1 cellular context compared by ENCODE assay signal in genomic region chr17:511833-512251, GRCh38.
TF ChIP-seq lines count a peak whose summit lies in the region.

No MANE protein-coding gene starts in this region.

TF ChIP-seq in GM23338, 12 proteins besides CTCF, POLR2A, EP300 and RAD21 (continued from another document):
- no peak for TF ChIP-seq ZNF462 (CRISPR knock-in tag; IDR thresholded peaks at IDR 0.05)
- no peak for TF ChIP-seq ZNF114 (CRISPR knock-in tag; IDR thresholded peaks at IDR 0.05)
- TF ChIP-seq EZH2 (IDR thresholded peaks at IDR 0.05; ENCODE audit: low read depth, unreplicated experiment) = no peak
- TF ChIP-seq ETS1 (IDR thresholded peaks at IDR 0.05) = no peak
- TF ChIP-seq REST (IDR thresholded peaks at IDR 0.05; ENCODE audit: unreplicated experiment) = no peak
- no peak for TF ChIP-seq ZNF331 (CRISPR knock-in tag; IDR thresholded peaks at IDR 0.05; ENCODE audit: low read depth)
- no peak for TF ChIP-seq NANOG (IDR thresholded peaks at IDR 0.05; ENCODE audit: borderline replicate concordance)
TF ChIP-seq in GM23338: peak in this region for 0.
